Comparison of ENCODE assay signal across 16 cellular contexts in genomic region chr16:1277016-1277944, GRCh38. TPM values are rescaled to one million over a fixed set of nuclear protein-coding genes. Genes with fewer than 3 reads are reported as not detected.
A peak's percentile ranks its signal among the peaks of the same experiment; 100 is the strongest.
DNase-seq lines count a peak whose midpoint lies in the region; ATAC-seq and TF ChIP-seq lines count a peak whose summit lies in the region.
"Had no signal": no experiment of that assay in that cellular context is flagged by ENCODE, and none has a peak within 500 bp of the region (broad histone marks: within the 10 kb centered on the region; RNA-seq: fewer than 3 reads in every experiment).

No MANE protein-coding gene starts in this region.

- H4K91ac ChIP-seq in H9 (ENCODE audit: insufficient read length, low read depth, low read length): no peak overlapping the region

- POLR2A ChIA-PET in Panc1 (lab: Charles Lee): interaction anchor here (0.5 kb wide), 2 partner anchors 17 to 1038 kb away, joined by 4 to 7 read pairs; no protein-coding TSS in a partner anchor

- no peak overlapping the region for H3K9ac ChIP-seq in H9 (ENCODE audit: extremely low read depth, insufficient read length, low read length)

- H3K27me3 Mint-ChIP-seq in nephron (ENCODE audit: low read depth): peaks cover 27% of the 10 kb centered on the region
- peaks cover 24% of the 10 kb centered on the region for H3K27me3 Mint-ChIP-seq in progenitor cell of endocrine pancreas
- H3K27me3 Mint-ChIP-seq in H9 (ENCODE audit: low read depth): peaks cover 42% of the 10 kb centered on the region

- BruUV-seq in Panc1 (replicated peaks; lab: Mats Ljungman, UMichigan): no TSS peak

- peak overlapping the region in 2 of 3 experiments; percentile 44 to 49 for H3K27ac Mint-ChIP-seq in nephron
- peak overlapping the region; percentile 78 for H3K27ac Mint-ChIP-seq in progenitor cell of endocrine pancreas
- H3K27ac Mint-ChIP-seq in H9: peak overlapping the region in 1 of 3 experiments; percentile 96; a peak in 1 of 7 replicates
- H3K27ac Mint-ChIP-seq: CD4-positive, alpha-beta memory T cell; IgD-negative memory B cell had no signal

- no peak overlapping the region for H2AFZ ChIP-seq in H9 (ENCODE audit: low read length)

- TF ChIP-seq EP300 in sigmoid colon (IDR thresholded peaks at IDR 0.05): no peak

- H3K9me3 ChIP-seq in left ventricle myocardium inferior (replicated peaks) (no peaks in the 10 kb centered on the region), Panc1 (ENCODE audit: control insufficient read depth, insufficient read depth, low read depth, low read length) (no peaks in the 10 kb centered on the region), sigmoid colon (no peaks in the 10 kb centered on the region), H9 (ENCODE audit: control insufficient read depth, low read depth, low read length) (no peaks in the 10 kb centered on the region)

- H3T11ph ChIP-seq in H9 (ENCODE audit: low read length): no peak overlapping the region

- H3K79me2 ChIP-seq in H9 (ENCODE audit: insufficient read depth, low read length): no peaks in the 10 kb centered on the region

- no peak overlapping the region for H2BK12ac ChIP-seq in H9 (ENCODE audit: insufficient read length, low read depth, low read length)

- no peak overlapping the region for H2BK5ac ChIP-seq in H9 (ENCODE audit: insufficient read length, low read length)

- CTCF ChIA-PET in Panc1 (lab: Charles Lee): interaction anchor here (0.5 to 0.6 kb wide), 3 partner anchors 20 to 189 kb away, joined by 3 to 8 read pairs (median 7); no protein-coding TSS in a partner anchor

- H3K23me2 ChIP-seq in H9 (ENCODE audit: insufficient read length, low read depth, low read length, poor library complexity, severe bottlenecking): no peaks in the 10 kb centered on the region

- H3K36me3 Mint-ChIP-seq in nephron (ENCODE audit: low read depth) (no peaks in the 10 kb centered on the region), progenitor cell of endocrine pancreas (ENCODE audit: insufficient read depth) (no peaks in the 10 kb centered on the region), H9 (ENCODE audit: insufficient read depth in 1 of 3, low read depth in 3 of 3) (peaks cover 0 to 4% (median 0%) of the 10 kb centered on the region in 3 experiments; a peak in 2 of 7 replicates)
- H3K36me3 Mint-ChIP-seq: CD4-positive, alpha-beta memory T cell; IgD-negative memory B cell had no signal

- H3K14ac ChIP-seq in H9 (ENCODE audit: insufficient read depth, low read length): no peak overlapping the region

- TF ChIP-seq CTCF in left ventricle myocardium inferior (IDR thresholded peaks at IDR 0.05; ENCODE audit: borderline replicate concordance): no peak
- TF ChIP-seq CTCF in Panc1 (IDR thresholded peaks at IDR 0.05): no peak
- no peak for TF ChIP-seq CTCF in nephron (IDR thresholded peaks at IDR 0.05; ENCODE audit: unreplicated experiment in 3 of 3)
- TF ChIP-seq CTCF in progenitor cell of endocrine pancreas (IDR thresholded peaks at IDR 0.05; ENCODE audit: unreplicated experiment): no peak
- TF ChIP-seq CTCF in sigmoid colon (IDR thresholded peaks at IDR 0.05): no peak
- no peak for TF ChIP-seq CTCF in H9 (conservative IDR thresholded peaks at IDR 0.05)

- intact Hi-C loops in Right ventricle myocardium inferior (cut with DNase I) (no loop called here), left ventricle myocardium inferior (cut with micrococcal nuclease) (no loop called here), Panc1 (cut with micrococcal nuclease; ENCODE audit: unreplicated experiment) (no loop called here), sigmoid colon (cut with DNase I) (no loop called here)

- H4K20me1 ChIP-seq in H9 (ENCODE audit: control insufficient read depth, insufficient read depth, insufficient read length): no peaks in the 10 kb centered on the region

- no peak overlapping the region for H3K4ac ChIP-seq in H9 (ENCODE audit: low read depth, low read length)

- in situ Hi-C loops in Panc1 (cut with HindIII; ENCODE audit: low pct_unique_long_range_greater_than_20kb, low sequenced_read_pairs): no loop called here

- H2BK15ac ChIP-seq in H9 (ENCODE audit: low read depth, low read length): no peak overlapping the region

- H3K4me2 ChIP-seq in H9 (ENCODE audit: insufficient read depth, insufficient read length, low read length): no peak overlapping the region

- H3K27ac ChIP-seq in left ventricle myocardium inferior (replicated peaks) (no peak overlapping the region), Panc1 (ENCODE audit: low read length) (no peak overlapping the region), sigmoid colon (no peak overlapping the region), H9 (ENCODE audit: insufficient read length, low read depth, low read length) (no peak overlapping the region)

- H3K27me3 ChIP-seq in left ventricle myocardium inferior (ENCODE audit: low read depth): peaks cover 59% of the 10 kb centered on the region
- H3K27me3 ChIP-seq in Panc1 (ENCODE audit: control insufficient read depth, insufficient read depth, low read length): no peaks in the 10 kb centered on the region
- peaks cover 0 to 37% (median 19%) of the 10 kb centered on the region in 3 donors for H3K27me3 ChIP-seq in sigmoid colon
- H3K27me3 ChIP-seq in H9 (ENCODE audit: insufficient read depth, low read length): no peaks in the 10 kb centered on the region

- no peak for TF ChIP-seq POLR2A in sigmoid colon (IDR thresholded peaks at IDR 0.05)

- H4K8ac ChIP-seq in H9 (replicated peaks; ENCODE audit: insufficient read length, low read depth, low read length): no peak overlapping the region

- H3K23ac ChIP-seq in H9 (ENCODE audit: insufficient read length, low read depth, low read length): no peak overlapping the region

- no peak overlapping the region for H2BK20ac ChIP-seq in H9 (ENCODE audit: low read depth, low read length, poor library complexity, severe bottlenecking)

- 66 to 73% methylated on average over 33 of the region's 33 CpGs for WGBS in sigmoid colon, 2 donors
- no CpG with 5 or more reads among the region's 33 CpGs for WGBS in H9 (ENCODE audit: extremely low coverage, insufficient read length, low lambda C conversion rate)

- no peak for ATAC-seq in Right ventricle myocardium inferior
- ATAC-seq in Panc1: 0 out of 2 replicates have a peak, but pooled peaks have one; percentile 18

- H2AK5ac ChIP-seq in H9 (ENCODE audit: insufficient read length, low read length): no peak overlapping the region

- H3K36me3 ChIP-seq in left ventricle myocardium inferior: no peaks in the 10 kb centered on the region
- H3K36me3 ChIP-seq in Panc1 (ENCODE audit: control insufficient read depth, insufficient read depth, low read length): no peaks in the 10 kb centered on the region
- H3K36me3 ChIP-seq in sigmoid colon: no peaks in the 10 kb centered on the region

- no peak overlapping the region for H3K56ac ChIP-seq in H9 (ENCODE audit: insufficient read length, low read depth, low read length)

- H3K79me1 ChIP-seq in H9 (ENCODE audit: insufficient read depth, low read depth, low read length, poor library complexity, severe bottlenecking): no peaks in the 10 kb centered on the region

- no peaks in the 10 kb centered on the region for H3K4me1 ChIP-seq in left ventricle myocardium inferior
- H3K4me1 ChIP-seq in Panc1 (ENCODE audit: control insufficient read depth, insufficient read depth, low read length): peaks cover 9% of the 10 kb centered on the region
- peaks cover 0 to under 1% (median 0%) of the 10 kb centered on the region in 4 donors for H3K4me1 ChIP-seq in sigmoid colon
- no peaks in the 10 kb centered on the region; the same call in 1 of the 2 replicates for H3K4me1 ChIP-seq in H9 (ENCODE audit: insufficient read depth, low read length)

- no peak overlapping the region for H4K5ac ChIP-seq in H9 (ENCODE audit: insufficient read length, low read depth, low read length)

- H3K4me3 ChIP-seq in left ventricle myocardium inferior (no peak overlapping the region), Panc1 (ENCODE audit: low read depth in 2 of 2, low read length in 2 of 2) (no peak overlapping the region), sigmoid colon (no peak overlapping the region)

- peaks cover 19% of the 10 kb centered on the region for H3K4me1 Mint-ChIP-seq in nephron
- no peaks in the 10 kb centered on the region for H3K4me1 Mint-ChIP-seq in progenitor cell of endocrine pancreas (ENCODE audit: low read depth)
- H3K4me1 Mint-ChIP-seq in H9: peaks cover 5 to 12% of the 10 kb centered on the region in 2 experiments; a peak in 3 of 4 replicates

- H3K4me3 Mint-ChIP-seq in nephron (peak overlapping the region in 1 of 3 experiments; percentile 23), progenitor cell of endocrine pancreas (ENCODE audit: low read depth) (no peak overlapping the region), H9 (no peak overlapping the region; a peak in 1 of 5 replicates)
- H3K4me3 Mint-ChIP-seq: CD4-positive, alpha-beta memory T cell; IgD-negative memory B cell had no signal

- DNase-seq in Right ventricle myocardium inferior (ENCODE audit: missing footprints): peak; percentile 39
- DNase-seq in left ventricle myocardium inferior: no peak
- no peak for DNase-seq in Panc1 (ENCODE audit: low read depth, low spot score)
- no peak for DNase-seq in progenitor cell of endocrine pancreas (ENCODE audit: low spot score, unreplicated experiment)
- no peak for DNase-seq in NCI-H526 (lab: John Stamatoyannopoulos, UW)
- DNase-seq in sigmoid colon: no peak
- DNase-seq in H9: no peak
- DNase-seq: 8988T; C1 segment of cervical spinal cord; CD4-positive, alpha-beta memory T cell; DMS79 treated with DMSO at 0.1 percent for 48 hours; EL had no signal

- no peak overlapping the region for H2BK120ac ChIP-seq in H9 (ENCODE audit: low read depth, low read length, poor library complexity, severe bottlenecking)

- H3K9me3 Mint-ChIP-seq in nephron (no peaks in the 10 kb centered on the region), progenitor cell of endocrine pancreas (ENCODE audit: low read depth) (no peaks in the 10 kb centered on the region), H9 (no peaks in the 10 kb centered on the region)
- H3K9me3 Mint-ChIP-seq: CD4-positive, alpha-beta memory T cell; IgD-negative memory B cell had no signal

- no peak overlapping the region for H3K18ac ChIP-seq in H9 (ENCODE audit: insufficient read length, low read depth, low read length)

RNA-seq across cellular contexts. Expression of gene TPSD1, which starts 21.4 kb away (rescaled TPM):
- 0.54 TPM for total RNA-seq in Right ventricle myocardium inferior
- not detected for total RNA-seq in left ventricle myocardium inferior
- 0.26 TPM for total RNA-seq in Panc1 (2021; ENCODE audit: unreplicated experiment)
- 0.21 TPM for polyA plus RNA-seq in Panc1 (2012; ENCODE audit: insufficient read length)
- not detected in 2 replicates for total RNA-seq in progenitor cell of endocrine pancreas
- total RNA-seq in sigmoid colon: 1 to 10 TPM in 1 of 4 donors, not detected in 3; 5.3 TPM
- 1 to 10 TPM in 1 of 3 donors, under 1 TPM in 1, not detected in 1; 0.71 to 1.2 TPM for polyA plus RNA-seq in sigmoid colon
- total RNA-seq in H9 (2021): not detected in 2 replicates
- total RNA-seq: CD4-positive, alpha-beta memory T cell; H4; HT-29 had no signal
- polyA plus RNA-seq: CD4-positive, alpha-beta memory T cell; IgD-negative memory B cell had no signal

RNA-seq across cellular contexts. Expression of gene UBE2I, which starts 32.2 kb away (rescaled TPM):
- 89.4 TPM for total RNA-seq in Right ventricle myocardium inferior
- total RNA-seq in left ventricle myocardium inferior: 86.2 TPM
- total RNA-seq in Panc1 (2021; ENCODE audit: unreplicated experiment): 198 TPM
- 166 TPM for polyA plus RNA-seq in Panc1 (2012; ENCODE audit: insufficient read length)
- total RNA-seq in progenitor cell of endocrine pancreas: 211 and 212 TPM in 2 replicates
- total RNA-seq in sigmoid colon: 10 to 100 TPM; 44.0 to 95.3 (median 61.5) TPM
- polyA plus RNA-seq in sigmoid colon: 10 to 100 TPM; 38.4 to 85.1 (median 45.3) TPM
- 286 and 290 TPM in 2 replicates for total RNA-seq in H9 (2021)

RNA-seq across cellular contexts. Expression of gene TPSAB1, which starts 36.8 kb away (rescaled TPM):
- 9.4 TPM for total RNA-seq in Right ventricle myocardium inferior
- 3.6 TPM for total RNA-seq in left ventricle myocardium inferior
- total RNA-seq in Panc1 (2021; ENCODE audit: unreplicated experiment): not detected
- not detected for polyA plus RNA-seq in Panc1 (2012; ENCODE audit: insufficient read length)
- not detected in 2 replicates for total RNA-seq in progenitor cell of endocrine pancreas
- 100 to 1,000 TPM in 1 of 4 donors, 10 to 100 TPM in 3; 10.2 to 118 (median 17.3) TPM for total RNA-seq in sigmoid colon
- 10 to 100 TPM in 1 of 3 donors, 1 to 10 TPM in 2; 5.1 to 25.2 (median 8.9) TPM for polyA plus RNA-seq in sigmoid colon
- total RNA-seq in H9 (2021): not detected in 2 replicates
- total RNA-seq: CD4-positive, alpha-beta memory T cell; H4; HT-29 had no signal
- polyA plus RNA-seq: CD4-positive, alpha-beta memory T cell; IgD-negative memory B cell had no signal

RNA-seq across cellular contexts. Expression of gene TPSB2, which starts 47.3 kb away (rescaled TPM):
- total RNA-seq in Right ventricle myocardium inferior (10.0 TPM), left ventricle myocardium inferior (3.6 TPM), Panc1 (2021; ENCODE audit: unreplicated experiment) (0.57 TPM), progenitor cell of endocrine pancreas (not detected in 2 replicates), sigmoid colon (100 to 1,000 TPM in 1 of 4 donors, 10 to 100 TPM in 3; 12.2 to 182 (median 17.6) TPM), H9 (2021) (not detected in 2 replicates)
- 0.39 TPM for polyA plus RNA-seq in Panc1 (2012; ENCODE audit: insufficient read length)
- polyA plus RNA-seq in sigmoid colon: 10 to 100 TPM in 2 of 3 donors, 1 to 10 TPM in 1; 7.9 to 27.6 (median 11.0) TPM
- total RNA-seq: CD4-positive, alpha-beta memory T cell; HT-29 had no signal
- polyA plus RNA-seq: CD4-positive, alpha-beta memory T cell; IgD-negative memory B cell had no signal

RNA-seq across cellular contexts. Expression of gene TPSG1, which starts 52.2 kb away (rescaled TPM):
- total RNA-seq in Right ventricle myocardium inferior: 0.30 TPM
- not detected for total RNA-seq in left ventricle myocardium inferior
- 4.6 TPM for total RNA-seq in Panc1 (2021; ENCODE audit: unreplicated experiment)
- polyA plus RNA-seq in Panc1 (2012; ENCODE audit: insufficient read length): 2.4 TPM
- total RNA-seq in progenitor cell of endocrine pancreas: not detected in 2 replicates
- total RNA-seq in sigmoid colon: 1 to 10 TPM in 1 of 4 donors, not detected in 3; 1.4 TPM
- polyA plus RNA-seq in sigmoid colon: 10 to 100 TPM; 21.5 to 73.9 (median 59.9) TPM
- total RNA-seq in H9 (2021): not detected in 2 replicates
- total RNA-seq: CD4-positive, alpha-beta memory T cell had no signal
- polyA plus RNA-seq: CD4-positive, alpha-beta memory T cell; IgD-negative memory B cell had no signal
